10 cellular contexts compared by ENCODE assay signal in the genomic region with DNA sequence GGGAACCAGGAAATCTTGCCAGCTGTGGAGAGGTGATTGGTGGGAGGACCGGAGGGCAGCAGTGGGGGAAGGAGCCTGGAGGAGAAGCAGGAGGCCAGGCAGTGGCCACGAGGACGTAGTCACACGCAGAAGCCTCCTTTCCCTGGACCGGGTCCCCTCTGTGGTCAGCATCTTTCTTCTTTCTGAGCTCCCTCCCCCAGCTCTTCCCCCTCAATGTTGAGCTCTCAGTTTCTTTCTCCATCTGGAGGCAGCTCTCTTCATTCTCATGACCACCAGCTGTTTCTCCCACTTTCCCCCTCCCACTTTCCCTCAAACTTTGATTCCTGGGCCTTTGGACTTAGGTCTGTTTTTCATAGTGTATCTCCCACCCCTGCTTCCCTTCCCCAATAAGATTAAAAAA. TPM values are rescaled to one million over a fixed set of nuclear protein-coding genes. Genes with fewer than 3 reads are reported as not detected.
DNase-seq lines count a peak whose midpoint lies in the region; ATAC-seq and TF ChIP-seq lines count a peak whose summit lies in the region.
"Had no signal": no experiment of that assay in that cellular context is flagged by ENCODE, and none has a peak within 500 bp of the region (broad histone marks: within the 10 kb centered on the region; RNA-seq: fewer than 3 reads in every experiment).

No MANE protein-coding gene starts in this region.

- ATAC-seq in PC-3, result no peak

- H3K27me3 ChIP-seq in PC-3 (ENCODE audit: low read length) (no peaks in the 10 kb centered on the region), dorsolateral prefrontal cortex (peaks cover 0 to 15% (median 0%) of the 10 kb centered on the region in 45 donors), mucosa of stomach (ENCODE audit: control insufficient read depth, insufficient read depth, low read length) (no peaks in the 10 kb centered on the region), thyroid gland (no peaks in the 10 kb centered on the region), Karpas-422 (ENCODE audit: low read length) (0 out of 2 replicates have a peak, but pooled peaks cover 2% of the 10 kb centered on the region)

- H4K20me1 ChIP-seq in PC-3 (ENCODE audit: low read length) (no peaks in the 10 kb centered on the region), Karpas-422 (ENCODE audit: insufficient read depth, low read depth, low read length) (no peaks in the 10 kb centered on the region)

- peaks cover 87% of the 10 kb centered on the region for H3K79me2 ChIP-seq in PC-3 (ENCODE audit: low read length)
- no peaks in the 10 kb centered on the region for H3K79me2 ChIP-seq in Karpas-422 (ENCODE audit: low read length)

- BruUV-seq in PC-3 (replicated peaks; lab: Mats Ljungman, UMichigan), result no TSS peak

- H3K27ac ChIP-seq in PC-3 (ENCODE audit: low read length) (no peak overlapping the region), dorsolateral prefrontal cortex (peak overlapping the region in 36 of 59 donors; percentile 0 to 82 (median 56)), thyroid gland (peak overlapping the region; percentile 83 to 94 (median 91)), Karpas-422 (ENCODE audit: low read length) (no peak overlapping the region)

- no peaks in the 10 kb centered on the region for H3K36me3 ChIP-seq in PC-3 (ENCODE audit: low read depth, low read length)
- no peaks in the 10 kb centered on the region for H3K36me3 ChIP-seq in mucosa of stomach (ENCODE audit: control insufficient read depth, insufficient read depth, low read length)
- H3K36me3 ChIP-seq in thyroid gland, result no peaks in the 10 kb centered on the region
- H3K36me3 ChIP-seq in Karpas-422 (ENCODE audit: insufficient read depth, low read length), result no peaks in the 10 kb centered on the region

- POLR2A ChIA-PET in PC-3 (lab: Charles Lee; ENCODE audit: unreplicated experiment) (interaction anchor here (0.6 kb wide), 1 partner anchor 25 kb away, joined by 9 read pairs; no protein-coding TSS in a partner anchor), GM10248 (lab: Yijun Ruan, JAX) (no interaction called here)

- H3K4me3 ChIP-seq in PC-3 (ENCODE audit: low read length) (no peak overlapping the region), dorsolateral prefrontal cortex (no peak overlapping the region), mucosa of stomach (ENCODE audit: low read length) (no peak overlapping the region), thyroid gland (replicated peaks in 1 of 3) (no peak overlapping the region), Karpas-422 (ENCODE audit: low read length) (no peak overlapping the region)

- H3F3A ChIP-seq in PC-3 (ENCODE audit: low read length, unreplicated experiment), result peaks cover 4% of the 10 kb centered on the region

- H3K9me2 ChIP-seq in PC-3 (replicated peaks; ENCODE audit: low read length) (no peaks in the 10 kb centered on the region), Karpas-422 (replicated peaks; ENCODE audit: insufficient read depth, low read length) (no peaks in the 10 kb centered on the region)

- H3K4me1 ChIP-seq in PC-3 (ENCODE audit: insufficient read depth, low read length) (peaks cover 58% of the 10 kb centered on the region), mucosa of stomach (ENCODE audit: control insufficient read depth, insufficient read depth, low read length) (peaks cover 13% of the 10 kb centered on the region), thyroid gland (peaks cover 29 to 50% of the 10 kb centered on the region in 2 donors), Karpas-422 (ENCODE audit: low read length) (peaks cover 24% of the 10 kb centered on the region)

- H3K9ac ChIP-seq in PC-3 (ENCODE audit: low read length), result no peak overlapping the region
- H3K9ac ChIP-seq in mucosa of stomach (ENCODE audit: low read length), result peak overlapping the region; percentile 48
- H3K9ac ChIP-seq in Karpas-422 (ENCODE audit: low read length), result no peak overlapping the region

- TF ChIP-seq CTCF in PC-3 (conservative IDR thresholded peaks at IDR 0.05; ENCODE audit: low read depth, low read length) (no peak), dorsolateral prefrontal cortex (IDR thresholded peaks at IDR 0.05 in 54 of 56, conservative IDR thresholded peaks at IDR 0.05 in 2 of 56; ENCODE audit: low read depth in 1 of 56, partially characterized antibody in 56 of 56) (no peak), thyroid gland (IDR thresholded peaks at IDR 0.05) (no peak), GM10248 (IDR thresholded peaks at IDR 0.05; ENCODE audit: control extremely low read depth, extremely low read depth, low read depth, missing control alignments) (no peak)

- WGBS in thyroid gland, 2 donors, result 59 to 73% methylated on average over 5 of the region's 5 CpGs

- no peak for DNase-seq in PC-3
- DNase-seq in dorsolateral prefrontal cortex, result no peak
- no peak for DNase-seq in thyroid gland
- DNase-seq in GM10248 (ENCODE audit: extremely low spot score), result no peak
- DNase-seq in AG08396 (ENCODE audit: low spot score), result no peak
- DNase-seq in Karpas-422, result no peak
- DNase-seq in UCSD-AML1 (lab: John Stamatoyannopoulos, UW; ENCODE audit: unreplicated experiment), result no peak
- DNase-seq: activated CD4-positive, alpha-beta T cell treated with anti-CD3 and anti-CD28 coated beads, Interleukin-2, amount 10 ng/mL, durations not matched to agents 7 days and 5 days; activated naive CD8-positive, alpha-beta T cell treated with anti-CD3 and anti-CD28 coated beads for 36 hours had no signal

- H3K4me2 ChIP-seq in PC-3 (ENCODE audit: low read length), result peak overlapping the region; percentile 83
- no peak overlapping the region for H3K4me2 ChIP-seq in Karpas-422 (ENCODE audit: low read depth, low read length, poor library complexity, severe bottlenecking)

- H3K9me3 ChIP-seq in PC-3 (ENCODE audit: low read length) (no peaks in the 10 kb centered on the region), mucosa of stomach (ENCODE audit: control insufficient read depth, low read length) (no peaks in the 10 kb centered on the region), thyroid gland (no peaks in the 10 kb centered on the region), Karpas-422 (ENCODE audit: low read length) (no peaks in the 10 kb centered on the region)

- TF ChIP-seq POLR2A in thyroid gland (IDR thresholded peaks at IDR 0.05), result no peak

- H2AFZ ChIP-seq in PC-3 (ENCODE audit: low read length), result no peak overlapping the region
- H2AFZ ChIP-seq in Karpas-422 (ENCODE audit: low read length), result no peak overlapping the region

- intact Hi-C loops in PC-3 (cut with micrococcal nuclease) (no loop called here), dorsolateral prefrontal cortex (cut with DNase I) (no loop called here), thyroid gland (cut with DNase I) (no loop called here)

- CTCF ChIA-PET in PC-3 (lab: Charles Lee), result no interaction called here
- CTCF ChIA-PET in GM10248 (lab: Yijun Ruan, JAX), result interaction anchor here (4.4 kb wide), 1 partner anchor 21 kb away, joined by 24 read pairs; no protein-coding TSS in a partner anchor

RNA-seq across cellular contexts. Expression of a gene that starts 18.3 kb away (rescaled TPM):
- total RNA-seq in PC-3 (2014; rRNA removed), result 49.8 and 57.1 TPM in 2 replicates
- total RNA-seq in dorsolateral prefrontal cortex, result 10 to 100 TPM in 1 of 120 experiments, 1 to 10 TPM in 119; 1.9 to 13.9 (median 4.1) TPM
- 10 to 100 TPM; 22.7 to 27.5 (median 24.1) TPM for total RNA-seq in thyroid gland
- not detected in 2 replicates for total RNA-seq in Karpas-422 (2014; rRNA removed; shearing (Covaris generic); ENCODE audit: low replicate concordance)
- total RNA-seq: activated CD4-positive, alpha-beta T cell treated with anti-CD3 and anti-CD28 coated beads, Interleukin-2, amount 10 ng/mL, durations not matched to agents 7 days and 5 days had no signal

Comparison
In these comparisons a context has a peak if more than half of its experiments do, and no peak if none do; other contexts are left out.
1. H3K27ac ChIP-seq: peak in dorsolateral prefrontal cortex (36 of 59) and thyroid gland (3 of 3); none in PC-3 (single experiment) and Karpas-422 (single experiment).